Comparison of ENCODE assay signal across 9 cellular contexts in the genomic region with DNA sequence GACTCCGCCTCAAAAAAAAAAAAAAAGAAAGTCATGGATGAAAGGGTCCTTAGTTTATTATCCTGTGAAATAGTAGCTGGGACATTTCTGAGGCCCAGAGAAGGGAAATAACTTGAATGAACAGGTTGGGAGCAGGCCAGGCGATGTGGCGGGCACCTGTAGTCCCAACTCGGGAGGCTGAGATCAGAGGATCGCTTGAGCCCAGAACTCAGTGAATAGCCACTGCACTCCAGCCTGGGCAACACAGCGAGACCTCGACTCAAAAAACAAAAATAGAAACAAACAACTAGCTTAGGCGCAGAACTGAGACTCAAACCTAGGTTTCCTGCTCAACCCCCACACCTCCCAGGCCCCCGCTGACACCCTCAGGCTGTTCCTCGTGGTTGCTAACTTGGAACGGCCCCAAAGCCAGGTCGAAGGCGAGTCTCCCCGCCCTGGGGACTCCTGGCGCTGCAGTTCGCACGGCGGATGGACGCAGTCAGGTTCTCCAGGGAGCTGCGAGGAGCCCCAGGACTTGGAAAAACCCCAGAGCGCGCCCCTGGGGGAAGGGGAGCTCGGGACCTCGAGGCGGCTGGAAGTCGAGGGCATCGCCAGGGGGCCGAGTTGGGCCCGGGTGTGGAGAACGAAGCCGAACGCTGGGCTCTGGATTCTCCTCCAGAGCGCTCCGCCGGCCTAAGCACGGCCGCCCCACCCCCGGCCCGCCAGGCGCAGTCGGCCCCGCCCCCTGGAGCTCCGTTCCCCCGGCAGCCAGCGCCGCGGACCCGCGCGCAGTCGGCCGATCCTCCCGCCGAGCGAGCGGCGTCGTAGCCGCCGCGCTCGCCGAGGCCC. TPM values are rescaled to one million over a fixed set of nuclear protein-coding genes. Genes with fewer than 3 reads are reported as not detected.
DNase-seq lines count a peak whose midpoint lies in the region; ATAC-seq and TF ChIP-seq lines count a peak whose summit lies in the region.
"Had no signal": no experiment of that assay in that cellular context is flagged by ENCODE, and none has a peak within 500 bp of the region (broad histone marks: within the 10 kb centered on the region; RNA-seq: fewer than 3 reads in every experiment).

A gene with protein sequence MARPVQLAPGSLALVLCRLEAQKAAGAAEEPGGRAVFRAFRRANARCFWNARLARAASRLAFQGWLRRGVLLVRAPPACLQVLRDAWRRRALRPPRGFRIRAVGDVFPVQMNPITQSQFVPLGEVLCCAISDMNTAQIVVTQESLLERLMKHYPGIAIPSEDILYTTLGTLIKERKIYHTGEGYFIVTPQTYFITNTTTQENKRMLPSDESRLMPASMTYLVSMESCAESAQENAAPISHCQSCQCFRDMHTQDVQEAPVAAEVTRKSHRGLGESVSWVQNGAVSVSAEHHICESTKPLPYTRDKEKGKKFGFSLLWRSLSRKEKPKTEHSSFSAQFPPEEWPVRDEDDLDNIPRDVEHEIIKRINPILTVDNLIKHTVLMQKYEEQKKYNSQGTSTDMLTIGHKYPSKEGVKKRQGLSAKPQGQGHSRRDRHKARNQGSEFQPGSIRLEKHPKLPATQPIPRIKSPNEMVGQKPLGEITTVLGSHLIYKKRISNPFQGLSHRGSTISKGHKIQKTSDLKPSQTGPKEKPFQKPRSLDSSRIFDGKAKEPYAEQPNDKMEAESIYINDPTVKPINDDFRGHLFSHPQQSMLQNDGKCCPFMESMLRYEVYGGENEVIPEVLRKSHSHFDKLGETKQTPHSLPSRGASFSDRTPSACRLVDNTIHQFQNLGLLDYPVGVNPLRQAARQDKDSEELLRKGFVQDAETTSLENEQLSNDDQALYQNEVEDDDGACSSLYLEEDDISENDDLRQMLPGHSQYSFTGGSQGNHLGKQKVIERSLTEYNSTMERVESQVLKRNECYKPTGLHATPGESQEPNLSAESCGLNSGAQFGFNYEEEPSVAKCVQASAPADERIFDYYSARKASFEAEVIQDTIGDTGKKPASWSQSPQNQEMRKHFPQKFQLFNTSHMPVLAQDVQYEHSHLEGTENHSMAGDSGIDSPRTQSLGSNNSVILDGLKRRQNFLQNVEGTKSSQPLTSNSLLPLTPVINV (plus strand): TSS at position 768 of the 828 bp plus-strand sequence. CDS start 93 bp downstream, outside the sequence.

- no peaks in the 10 kb centered on the region for H3K36me3 ChIP-seq in iPS DF 6.9 (ENCODE audit: control insufficient read depth, insufficient read depth, low read length)
- H3K36me3 ChIP-seq in skeletal muscle satellite cell (ENCODE audit: insufficient read depth, low read length) = no peaks in the 10 kb centered on the region

- no CpG with 5 or more reads among the region's 63 CpGs for WGBS in iPS DF 6.9 (ENCODE audit: insufficient coverage, insufficient read length)

- TF ChIP-seq CTCF in astrocyte of the cerebellum (IDR thresholded peaks at IDR 0.05; ENCODE audit: low read depth, low read length, missing control alignments) = no peak

- H3K27me3 ChIP-seq in iPS DF 6.9 (ENCODE audit: control insufficient read depth, insufficient read depth, low read length) = 0 out of 2 replicates have a peak, but pooled peaks cover 3% of the 10 kb centered on the region
- H3K27me3 ChIP-seq in skeletal muscle satellite cell (ENCODE audit: control insufficient read depth, insufficient read depth, low read length) = peaks cover 33% of the 10 kb centered on the region

- peak within 1 kb of the TSS; percentile 69 for H3K9ac ChIP-seq in skeletal muscle satellite cell (ENCODE audit: low read depth, low read length)

- peak; percentile 62 for ATAC-seq in GM21528 (IDR thresholded peaks at IDR 0.05; ENCODE audit: low FRiP score, unreplicated experiment)

- in situ Hi-C loops in astrocyte of the cerebellum (cut with HindIII; ENCODE audit: low sequenced_read_pairs) = no loop called here

- no peak within 1 kb of the TSS for H3K27ac ChIP-seq in iPS DF 6.9 (ENCODE audit: low read length)
- H3K27ac ChIP-seq: epithelial cell of prostate had no signal

- H3K4me2 ChIP-seq in skeletal muscle satellite cell (ENCODE audit: low read length) = peak within 1 kb of the TSS; percentile 98

- H3K4me3 ChIP-seq in astrocyte of the cerebellum (ENCODE audit: low read depth, low read length) (peak within 1 kb of the TSS; percentile 59), iPS DF 6.9 (ENCODE audit: low read length) (peak within 1 kb of the TSS; percentile 49; the same call in 1 of the 2 replicates), skeletal muscle satellite cell (ENCODE audit: low read length) (peak within 1 kb of the TSS; percentile 77)

- H3K9me3 ChIP-seq in iPS DF 6.9 (ENCODE audit: control insufficient read depth, insufficient read depth, low read length) = no peaks in the 10 kb centered on the region
- no peaks in the 10 kb centered on the region for H3K9me3 ChIP-seq in skeletal muscle satellite cell (replicated peaks; ENCODE audit: low read length)

- H3K4me1 ChIP-seq in iPS DF 6.9 (ENCODE audit: control insufficient read depth, insufficient read depth, low read length) (no peaks in the 10 kb centered on the region), skeletal muscle satellite cell (ENCODE audit: control insufficient read depth, insufficient read depth, low read length) (peaks cover 6% of the 10 kb centered on the region)

- DNase-seq in DMS114 treated with DMSO at 0.1 percent for 48 hours (lab: John Stamatoyannopoulos, UW; ENCODE audit: unreplicated experiment) (peak; percentile 54), LoVo (ENCODE audit: low spot score) (peak; percentile 76), T-helper 22 cell (ENCODE audit: low read depth) (peak; percentile 19), astrocyte of the cerebellum (ENCODE audit: low read depth) (peak; percentile 4), iPS DF 6.9 (ENCODE audit: low read depth, low spot score) (peak; percentile 29), cerebellar nuclear complex (lab: John Stamatoyannopoulos, UW) (no peak)

RNA-seq across cellular contexts. Expression of the gene that starts here (rescaled TPM):
- under 0.01 and 0.25 TPM in 2 replicates for total RNA-seq in skeletal muscle satellite cell (2012; rRNA removed)

Comparison
In these comparisons a context has a peak if more than half of its experiments do, and no peak if none do; other contexts are left out.
1. DNase-seq: peak in DMS114 treated with DMSO at 0.1 percent for 48 hours (single experiment), LoVo (single experiment), T-helper 22 cell (single experiment), astrocyte of the cerebellum (single experiment) and iPS DF 6.9 (single experiment); none in cerebellar nuclear complex (0 of 2).
2. Peak in every context shown above with its lines, with median percentiles within 50 percentile points of each other: H3K4me3 ChIP-seq.